ENCODE assay signal across 8 cellular contexts in genomic region chr11:64207247-64208085, GRCh38. TPM values are rescaled to one million over a fixed set of nuclear protein-coding genes. Genes with fewer than 3 reads are reported as not detected.
DNase-seq lines count a peak whose midpoint lies in the region; ATAC-seq, FAIRE-seq and TF ChIP-seq lines count a peak whose summit lies in the region.

No MANE protein-coding gene starts in this region.

- TF ChIP-seq CTCF in kidney (IDR thresholded peaks at IDR 0.05; ENCODE audit: borderline replicate concordance, extremely low read depth, insufficient read depth) = no peak

- H3K27me3 Mint-ChIP-seq in activated naive CD8-positive, alpha-beta T cell treated with anti-CD3 and anti-CD28 coated beads for 36 hours = no peaks in the 10 kb centered on the region

- no peaks in the 10 kb centered on the region for H3K9me3 ChIP-seq in kidney (ENCODE audit: control insufficient read depth in 1 of 2, low read length in 2 of 2)

- H3K4me1 ChIP-seq in kidney (ENCODE audit: control insufficient read depth in 1 of 2, insufficient read depth in 1 of 2, low read depth in 1 of 2, low read length in 2 of 2) = peaks cover 0 to 5% of the 10 kb centered on the region in 2 donors

- H3K36me3 ChIP-seq in kidney (ENCODE audit: control insufficient read depth in 1 of 2, insufficient read depth in 2 of 2, low read length in 2 of 2) = peaks cover 14 to 24% of the 10 kb centered on the region in 2 donors

- peak; percentile 81 for TF ChIP-seq POLR2A in GM18505 (IDR thresholded peaks at IDR 0.05; ENCODE audit: borderline replicate concordance, extremely low read depth, insufficient read depth, insufficient read length)

- H3K36me3 Mint-ChIP-seq in activated naive CD8-positive, alpha-beta T cell treated with anti-CD3 and anti-CD28 coated beads for 36 hours = peaks cover 53% of the 10 kb centered on the region

- peak overlapping the region; percentile 94 for H3K4me3 Mint-ChIP-seq in activated naive CD8-positive, alpha-beta T cell treated with anti-CD3 and anti-CD28 coated beads for 36 hours

- ATAC-seq in GM18505 (IDR thresholded peaks at IDR 0.05; ENCODE audit: unreplicated experiment) (peak; percentile 42), HG02973 (IDR thresholded peaks at IDR 0.05; ENCODE audit: unreplicated experiment) (peak; percentile 45), SK-N-SH treated with all-trans-retinoic acid at 6 μM for 48 hours (peak; percentile 29)

- H3K9me3 Mint-ChIP-seq in activated naive CD8-positive, alpha-beta T cell treated with anti-CD3 and anti-CD28 coated beads for 36 hours = no peaks in the 10 kb centered on the region

- peak overlapping the region; percentile 98 for H3K27ac Mint-ChIP-seq in activated naive CD8-positive, alpha-beta T cell treated with anti-CD3 and anti-CD28 coated beads for 36 hours

- peak overlapping the region; percentile 4 to 61 for H3K9ac ChIP-seq in kidney (ENCODE audit: low read length in 2 of 2)

- peaks cover 46% of the 10 kb centered on the region for H3K4me1 Mint-ChIP-seq in activated naive CD8-positive, alpha-beta T cell treated with anti-CD3 and anti-CD28 coated beads for 36 hours

- FAIRE-seq in kidney (lab: Jason Lieb, UNC) = no peak

- peak overlapping the region; percentile 30 to 46 for H3K4me3 ChIP-seq in kidney (ENCODE audit: low read length in 2 of 2)

- H3K27ac ChIP-seq in kidney (ENCODE audit: low read depth in 2 of 2, low read length in 2 of 2) = peak overlapping the region; percentile 88 to 90

- intact Hi-C loops in kidney (cut with DNase I) = no loop called here

- DNase-seq in activated naive CD8-positive, alpha-beta T cell treated with anti-CD3 and anti-CD28 coated beads for 36 hours = peak; percentile 90
- DNase-seq in kidney (peak; percentile 93), NCI-H187 treated with DMSO at 0.1 percent for 48 hours (lab: John Stamatoyannopoulos, UW) (no peak), NCI-H1105 treated with DMSO at 0.1 percent for 48 hours (lab: John Stamatoyannopoulos, UW) (no peak)
- peak; percentile 62 to 85 (median 69) for DNase-seq in stimulated activated CD4-positive, alpha-beta T cell treated with anti-CD3 and anti-CD28 coated beads, TNF-alpha, amount 100 ng/mL, for 24 hours (ENCODE audit: low read depth in 3 of 3)

TF ChIP-seq in SK-N-SH treated with all-trans-retinoic acid at 6 μM for 48 hours, 23 proteins besides CTCF, POLR2A, EP300 and RAD21:
- TF ChIP-seq POU6F1 (CRISPR knock-in tag; IDR thresholded peaks at IDR 0.05; ENCODE audit: borderline replicate concordance, low read depth) = no peak
- TF ChIP-seq ESRRG (CRISPR knock-in tag; IDR thresholded peaks at IDR 0.05) = no peak
- TF ChIP-seq RARB (CRISPR knock-in tag; IDR thresholded peaks at IDR 0.05) = no peak
- no peak for TF ChIP-seq GLIS3 (CRISPR knock-in tag; IDR thresholded peaks at IDR 0.05)
- no peak for TF ChIP-seq TOX (CRISPR knock-in tag; IDR thresholded peaks at IDR 0.05; ENCODE audit: borderline replicate concordance)
- no peak for TF ChIP-seq ZNF8 (CRISPR knock-in tag; IDR thresholded peaks at IDR 0.05)
- TF ChIP-seq ISL1 (CRISPR knock-in tag; IDR thresholded peaks at IDR 0.05) = no peak
- TF ChIP-seq BACH2 (CRISPR knock-in tag; IDR thresholded peaks at IDR 0.05; ENCODE audit: borderline replicate concordance) = no peak
- no peak for TF ChIP-seq PPARA (CRISPR knock-in tag; IDR thresholded peaks at IDR 0.05; ENCODE audit: borderline replicate concordance)
- TF ChIP-seq OSR1 (CRISPR knock-in tag; IDR thresholded peaks at IDR 0.05) = no peak
- no peak for TF ChIP-seq ARNTL (CRISPR knock-in tag; IDR thresholded peaks at IDR 0.05; ENCODE audit: borderline replicate concordance, low read depth)
- TF ChIP-seq CSDC2 (CRISPR knock-in tag; IDR thresholded peaks at IDR 0.05) = no peak
- no peak for TF ChIP-seq TCF4 (CRISPR knock-in tag; IDR thresholded peaks at IDR 0.05; ENCODE audit: borderline replicate concordance)
- no peak for TF ChIP-seq CSRNP3 (CRISPR knock-in tag; IDR thresholded peaks at IDR 0.05)
- no peak for TF ChIP-seq ZNF565 (CRISPR knock-in tag; conservative IDR thresholded peaks at IDR 0.05; ENCODE audit: low read depth)
- no peak for TF ChIP-seq ZNF70 (CRISPR knock-in tag; IDR thresholded peaks at IDR 0.05)
- TF ChIP-seq ZFP3 (CRISPR knock-in tag; IDR thresholded peaks at IDR 0.05) = no peak
TF ChIP-seq in SK-N-SH treated with all-trans-retinoic acid at 6 μM for 48 hours: peak in this region for 0.

RNA-seq across cellular contexts. Expression of gene FERMT3, which starts 0.9 kb away (rescaled TPM):
- 100 to 1,000 TPM; 217 to 235 TPM for total RNA-seq in activated naive CD8-positive, alpha-beta T cell treated with anti-CD3 and anti-CD28 coated beads for 36 hours
- 36.3 TPM for total RNA-seq in kidney
- 11.8 TPM for polyA plus RNA-seq in kidney (ENCODE audit: insufficient read depth, low read depth, low replicate concordance)

RNA-seq across cellular contexts. Expression of gene TRPT1, which starts 18.5 kb away (rescaled TPM):
- total RNA-seq in activated naive CD8-positive, alpha-beta T cell treated with anti-CD3 and anti-CD28 coated beads for 36 hours = 10 to 100 TPM; 24.1 to 24.4 TPM
- 39.2 TPM for total RNA-seq in kidney
- 103 TPM for polyA plus RNA-seq in kidney (ENCODE audit: insufficient read depth, low read depth, low replicate concordance)

RNA-seq across cellular contexts. Expression of gene NUDT22, which starts 18.6 kb away (rescaled TPM):
- total RNA-seq in activated naive CD8-positive, alpha-beta T cell treated with anti-CD3 and anti-CD28 coated beads for 36 hours = 10 to 100 TPM; 58.4 to 69.6 TPM
- total RNA-seq in kidney = 64.5 TPM
- polyA plus RNA-seq in kidney (ENCODE audit: insufficient read depth, low read depth, low replicate concordance) = 150 TPM

RNA-seq across cellular contexts. Expression of gene STIP1, which starts 21.5 kb away (rescaled TPM):
- total RNA-seq in activated naive CD8-positive, alpha-beta T cell treated with anti-CD3 and anti-CD28 coated beads for 36 hours = 100 to 1,000 TPM; 373 to 379 TPM
- 81.2 TPM for total RNA-seq in kidney
- polyA plus RNA-seq in kidney (ENCODE audit: insufficient read depth, low read depth, low replicate concordance) = 86.0 TPM

RNA-seq across cellular contexts. Expression of gene DNAJC4, which starts 22.9 kb away (rescaled TPM):
- total RNA-seq in activated naive CD8-positive, alpha-beta T cell treated with anti-CD3 and anti-CD28 coated beads for 36 hours = 10 to 100 TPM; 16.5 to 17.7 TPM
- 31.1 TPM for total RNA-seq in kidney
- polyA plus RNA-seq in kidney (ENCODE audit: insufficient read depth, low read depth, low replicate concordance) = 102 TPM

Comparison
In these comparisons a context has a peak if more than half of its experiments do, and no peak if none do; other contexts are left out.
1. DNase-seq: peak in activated naive CD8-positive, alpha-beta T cell treated with anti-CD3 and anti-CD28 coated beads for 36 hours (single experiment), kidney (single experiment) and stimulated activated CD4-positive, alpha-beta T cell treated with anti-CD3 and anti-CD28 coated beads, TNF-alpha, amount 100 ng/mL, for 24 hours (3 of 3); none in NCI-H187 treated with DMSO at 0.1 percent for 48 hours (single experiment) and NCI-H1105 treated with DMSO at 0.1 percent for 48 hours (single experiment).
2. Peak in every context shown above with its lines, with median percentiles within 50 percentile points of each other: ATAC-seq.